ENCODE assay signal across 2 cellular contexts in genomic region chr17:82097919-82098168, GRCh38.
TF ChIP-seq lines count a peak whose summit lies in the region.

No MANE protein-coding gene starts in this region.

TF ChIP-seq in H1, 55 proteins besides CTCF, POLR2A, EP300 and RAD21:
- TF ChIP-seq TAF1 (IDR thresholded peaks at IDR 0.05; ENCODE audit: low read depth, low read length) (no peak), ASH2L (IDR thresholded peaks at IDR 0.05; ENCODE audit: low read length) (no peak), KDM4A (IDR thresholded peaks at IDR 0.05; ENCODE audit: low read depth, low read length, severe bottlenecking) (peak; percentile 51), PHF8 (conservative IDR thresholded peaks at IDR 0.05; ENCODE audit: low read depth, low read length) (peak; percentile 52)

TF ChIP-seq in GM12891, 5 proteins besides CTCF, POLR2A, EP300 and RAD21:
- no peak for TF ChIP-seq PAX5 (IDR thresholded peaks at IDR 0.05; ENCODE audit: insufficient read depth, low read length, severe bottlenecking)
- TF ChIP-seq TAF1 (IDR thresholded peaks at IDR 0.05; ENCODE audit: low read depth, low read length) = no peak
- no peak for TF ChIP-seq POLR2AphosphoS5 (IDR thresholded peaks at IDR 0.05; ENCODE audit: low read depth, low read length)
- TF ChIP-seq SPI1 (IDR thresholded peaks at IDR 0.05; ENCODE audit: low read depth, low read length) = no peak
- no peak for TF ChIP-seq POU2F2 (IDR thresholded peaks at IDR 0.05; ENCODE audit: low read depth, low read length)
TF ChIP-seq in GM12891: peak in this region for 0.
